In the genomic region with DNA sequence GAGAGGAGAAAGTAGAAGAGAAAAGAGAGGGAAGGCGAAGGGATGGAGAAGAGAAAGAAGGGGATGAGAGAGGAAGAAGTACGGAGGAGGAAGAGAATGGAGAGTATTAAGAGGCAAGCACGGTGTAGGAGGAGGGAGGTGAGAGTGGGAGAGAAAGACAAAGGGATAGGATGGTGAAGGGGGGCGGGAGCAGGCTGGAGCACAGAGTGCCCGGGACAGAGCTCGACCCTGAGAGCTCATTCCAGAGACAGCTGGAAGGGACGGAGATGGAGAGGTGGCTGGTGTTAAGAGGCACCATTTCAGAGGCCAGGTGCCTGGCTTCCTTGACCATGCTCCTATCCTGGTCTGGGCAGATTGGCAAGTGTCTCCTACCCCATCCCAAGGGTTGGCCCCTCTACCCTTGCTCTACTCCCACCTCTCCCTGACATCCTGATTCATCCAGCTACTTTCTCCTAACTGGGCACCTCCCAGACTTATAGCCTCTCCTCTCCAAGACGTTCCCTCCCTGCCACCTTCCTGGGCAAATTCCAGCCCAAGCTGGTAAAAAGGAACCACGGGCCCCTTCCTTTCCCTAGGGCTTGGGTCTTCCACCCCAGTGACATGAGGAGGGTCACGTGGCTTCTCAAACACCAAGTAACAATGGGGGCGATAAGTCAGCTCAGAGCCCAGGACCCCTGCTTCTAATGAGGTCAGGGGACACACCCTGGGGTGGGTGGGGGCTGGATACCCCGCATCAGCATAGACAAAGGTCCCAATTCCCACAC, we compare ENCODE assay signal across 9 cellular contexts. TPM values are rescaled to one million over a fixed set of nuclear protein-coding genes. Genes with fewer than 3 reads are reported as not detected.
DNase-seq lines count a peak whose midpoint lies in the region; ATAC-seq, FAIRE-seq and TF ChIP-seq lines count a peak whose summit lies in the region.
"Had no signal": no experiment of that assay in that cellular context is flagged by ENCODE, and none has a peak within 500 bp of the region (broad histone marks: within the 10 kb centered on the region; RNA-seq: fewer than 3 reads in every experiment).

No MANE protein-coding gene starts in this region.

- H3K36me3 Mint-ChIP-seq in natural killer cell, result no peaks in the 10 kb centered on the region

- FAIRE-seq in H54 (lab: Jason Lieb, UNC), result no peak

- no peak for TF ChIP-seq CTCF in BJ (IDR thresholded peaks at IDR 0.05; ENCODE audit: insufficient read depth, low read depth, low read length)
- no peak for TF ChIP-seq CTCF in coronary artery (IDR thresholded peaks at IDR 0.05)
- TF ChIP-seq CTCF in natural killer cell (IDR thresholded peaks at IDR 0.05), result no peak
- no peak for TF ChIP-seq CTCF in GM13977 (IDR thresholded peaks at IDR 0.05; ENCODE audit: extremely low read depth, insufficient read depth, missing control alignments)

- CTCF ChIA-PET in BJ (lab: Yijun Ruan, JAX), result interaction anchor here (0.6 to 2.2 kb wide), 7 partner anchors 11 to 182 kb away, joined by 3 to 8 read pairs (median 4); no protein-coding TSS in a partner anchor

- no peak for DNase-seq in BJ (ENCODE audit: low read depth)
- no peak for DNase-seq in MG63
- DNase-seq in coronary artery (ENCODE audit: low spot score), result no peak
- no peak for DNase-seq in natural killer cell
- no peak for DNase-seq in H54 (ENCODE audit: insufficient read length, low spot score)
- DNase-seq in KG1 (lab: John Stamatoyannopoulos, UW), result no peak
- DNase-seq in GM13977 (ENCODE audit: low spot score), result no peak
- DNase-seq in NCI-H2107 (lab: John Stamatoyannopoulos, UW), result no peak
- DNase-seq: central memory CD4-positive, alpha-beta T cell had no signal

- no peaks in the 10 kb centered on the region for H3K9me3 Mint-ChIP-seq in natural killer cell

- H3K27me3 Mint-ChIP-seq in natural killer cell (ENCODE audit: low read depth in 2 of 2), result peaks cover 0 to 3% of the 10 kb centered on the region in 2 donors

- intact Hi-C loops in natural killer cell (cut with micrococcal nuclease), result no loop called here

- no peaks in the 10 kb centered on the region for H3K27me3 ChIP-seq in BJ (ENCODE audit: control insufficient read depth, insufficient read depth, low read length)
- H3K27me3 ChIP-seq in MG63, result no peaks in the 10 kb centered on the region

- no peak for ATAC-seq in natural killer cell

- POLR2A ChIA-PET in BJ (lab: Charles Lee), result interaction anchor here (0.5 kb wide), 1 partner anchor 12 kb away, joined by 11 read pairs; no protein-coding TSS in a partner anchor

- H3K4me3 ChIP-seq in BJ (ENCODE audit: low read depth, low read length) (peak overlapping the region; percentile 77), MG63 (peak overlapping the region; percentile 75), coronary artery (peak overlapping the region; percentile 77)

- H3K9me3 ChIP-seq in MG63, result no peaks in the 10 kb centered on the region

- in situ Hi-C loops in GM13977 (cut with MboI; ENCODE audit: low pct_unique_long_range_greater_than_20kb, low sequenced_read_pairs, unreplicated experiment), result no loop called here

- H3K4me3 Mint-ChIP-seq in natural killer cell, result peak overlapping the region; percentile 81

- TF ChIP-seq POLR2A in H54 (IDR thresholded peaks at IDR 0.05; ENCODE audit: low read depth, low read length), result no peak

- no peak overlapping the region for H3K27ac ChIP-seq in coronary artery

- peak overlapping the region in 1 of 2 donors; percentile 79 for H3K27ac Mint-ChIP-seq in natural killer cell

- peaks cover 19 to 42% of the 10 kb centered on the region in 2 donors for H3K4me1 Mint-ChIP-seq in natural killer cell

- H3K36me3 ChIP-seq in BJ (ENCODE audit: control insufficient read depth, insufficient read depth, low read length), result peaks cover 3% of the 10 kb centered on the region
- H3K36me3 ChIP-seq in MG63, result peaks cover 20% of the 10 kb centered on the region

RNA-seq across cellular contexts. Expression of gene CLCN2, which starts 1.2 kb away (rescaled TPM):
- 1.6 and 2.6 TPM in 2 replicates for polyA plus RNA-seq in BJ (2011; rRNA removed)
- 2.9 and 5.5 TPM in 2 replicates for polyA minus RNA-seq in BJ (2011; rRNA and poly(A)+ RNA removed)
- total RNA-seq in MG63 (2014; rRNA removed; shearing (Covaris generic); ENCODE audit: low replicate concordance), result 2.6 and 2.9 TPM in 2 replicates
- 1 to 10 TPM; 7.8 to 8.2 (median 8.1) TPM for total RNA-seq in natural killer cell

RNA-seq across cellular contexts. Expression of gene POLR2H, which starts 1.3 kb away (rescaled TPM):
- polyA plus RNA-seq in BJ (2011; rRNA removed), result 72.0 and 93.6 TPM in 2 replicates
- polyA minus RNA-seq in BJ (2011; rRNA and poly(A)+ RNA removed), result 28.6 and 36.4 TPM in 2 replicates
- 138 and 139 TPM in 2 replicates for total RNA-seq in MG63 (2014; rRNA removed; shearing (Covaris generic); ENCODE audit: low replicate concordance)
- 10 to 100 TPM; 33.0 to 49.8 (median 41.1) TPM for total RNA-seq in natural killer cell

RNA-seq across cellular contexts. Expression of gene THPO, which starts 17.8 kb away (rescaled TPM):
- 0.20 and 0.36 TPM in 2 replicates for polyA plus RNA-seq in BJ (2011; rRNA removed)
- polyA minus RNA-seq in BJ (2011; rRNA and poly(A)+ RNA removed), result not detected in 2 replicates
- total RNA-seq in MG63 (2014; rRNA removed; shearing (Covaris generic); ENCODE audit: low replicate concordance), result not detected in 2 replicates
- total RNA-seq in natural killer cell, result not detected

RNA-seq across cellular contexts. Expression of gene CHRD, which starts 19.6 kb away (rescaled TPM):
- polyA plus RNA-seq in BJ (2011; rRNA removed), result 0.83 and 1.5 TPM in 2 replicates
- polyA minus RNA-seq in BJ (2011; rRNA and poly(A)+ RNA removed), result 0.28 and 0.51 TPM in 2 replicates
- total RNA-seq in MG63 (2014; rRNA removed; shearing (Covaris generic); ENCODE audit: low replicate concordance), result 0.03 TPM in 1 of 2 replicates, not detected in the other
- under 1 TPM in 1 of 3 donors, not detected in 2; 0.78 TPM for total RNA-seq in natural killer cell

RNA-seq across cellular contexts. Expression of gene FAM131A, which starts 22.9 kb away (rescaled TPM):
- 5.4 and 9.3 TPM in 2 replicates for polyA plus RNA-seq in BJ (2011; rRNA removed)
- polyA minus RNA-seq in BJ (2011; rRNA and poly(A)+ RNA removed), result 7.7 and 8.1 TPM in 2 replicates
- 4.8 and 8.8 TPM in 2 replicates for total RNA-seq in MG63 (2014; rRNA removed; shearing (Covaris generic); ENCODE audit: low replicate concordance)
- total RNA-seq in natural killer cell, result 1 to 10 TPM; 6.9 to 8.8 (median 8.5) TPM
